In the genomic region with DNA sequence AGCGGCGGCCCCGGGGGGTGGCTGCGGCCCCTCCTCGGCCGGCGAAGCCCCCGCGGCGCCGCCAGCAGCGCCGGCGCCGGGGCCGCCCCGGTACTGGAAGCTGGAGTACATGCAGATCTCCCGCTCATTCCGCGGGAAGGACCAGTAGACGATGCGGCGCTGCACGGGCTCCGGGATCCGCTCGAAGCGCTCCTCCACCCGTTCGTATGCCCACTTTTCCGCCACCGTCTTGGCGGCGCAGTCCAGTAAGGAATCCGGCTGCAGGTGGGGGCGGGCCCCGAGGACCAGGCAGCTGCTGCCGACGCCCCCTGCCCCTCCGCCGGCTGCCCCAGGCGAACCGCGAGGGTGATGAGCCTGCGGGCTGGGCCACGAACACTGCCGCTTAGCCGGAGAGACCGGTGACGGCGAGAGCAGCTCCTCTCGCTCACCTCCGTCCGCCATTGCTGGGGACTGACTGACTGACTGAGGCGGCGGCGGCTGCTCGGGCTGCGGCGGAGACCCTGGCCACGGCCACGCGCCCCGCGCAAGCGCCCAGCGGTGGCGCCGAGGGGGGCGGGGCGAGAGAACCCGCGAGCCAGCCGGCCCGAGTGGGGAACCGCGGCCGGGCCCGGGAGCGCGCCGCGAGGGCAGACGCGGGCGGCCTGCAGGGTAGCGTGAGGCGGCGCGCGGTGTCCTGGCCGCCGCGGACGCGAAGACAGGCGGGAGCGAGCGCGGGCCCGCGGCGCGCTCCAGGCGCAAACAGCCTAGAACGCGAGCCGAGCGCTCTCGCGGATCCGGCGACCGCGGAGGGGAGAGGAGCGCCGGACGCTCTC, we compare ENCODE assay signal across 8 cellular contexts. TPM values are rescaled to one million over a fixed set of nuclear protein-coding genes. Genes with fewer than 3 reads are reported as not detected.
DNase-seq lines count a peak whose midpoint lies in the region; ATAC-seq, FAIRE-seq and TF ChIP-seq lines count a peak whose summit lies in the region.

A gene (minus strand): TSS at position 696 of the 812 bp plus-strand sequence. CDS start 255 bp downstream, at position 441.

- H3K79me2 ChIP-seq in H1 (ENCODE audit: control insufficient read depth in 1 of 2, insufficient read depth in 2 of 2, low read length in 2 of 2) (no peaks in the 10 kb centered on the region), mesendoderm (ENCODE audit: control insufficient read depth, insufficient read depth, low read length) (no peaks in the 10 kb centered on the region)

- no peak for TF ChIP-seq EP300 in H1 (IDR thresholded peaks at IDR 0.05; ENCODE audit: borderline replicate concordance in 1 of 2, low read depth in 2 of 2, low read length in 2 of 2)

- no peak within 1 kb of the TSS for H2BK20ac ChIP-seq in H1 (ENCODE audit: low read length)

- H2BK15ac ChIP-seq in H1 (ENCODE audit: low read length) (peak within 1 kb of the TSS; percentile 73; the same call in 1 of the 2 replicates), mesendoderm (replicated peaks; ENCODE audit: low read depth) (no peak within 1 kb of the TSS)

- peak within 1 kb of the TSS; percentile 86; the same call in 1 of the 2 replicates for H4K8ac ChIP-seq in H1 (ENCODE audit: extremely low read depth, insufficient read depth, low read length)
- H4K8ac ChIP-seq in mesendoderm (ENCODE audit: low read depth, low read length) = no peak within 1 kb of the TSS

- H3K4me1 Mint-ChIP-seq in activated CD8-positive, alpha-beta memory T cell treated with anti-CD3 and anti-CD28 coated beads, Interleukin-2, amount 10 ng/mL, durations not matched to agents 7 days and 5 days = peaks cover 26% of the 10 kb centered on the region

- no peak within 1 kb of the TSS for H2BK12ac ChIP-seq in H1 (ENCODE audit: low read depth, low read length)

- peak within 1 kb of the TSS; percentile 47 to 83 (median 72) for H3K9ac ChIP-seq in H1 (replicated peaks in 1 of 4; ENCODE audit: extremely low read depth in 1 of 4, low read depth in 3 of 4, low read length in 3 of 4)
- peak within 1 kb of the TSS; percentile 90 for H3K9ac ChIP-seq in mesendoderm (ENCODE audit: low read length)

- peak within 1 kb of the TSS; percentile 59 for H3K56ac ChIP-seq in H1 (replicated peaks; ENCODE audit: insufficient read length, low read depth, low read length)
- H3K56ac ChIP-seq in mesendoderm (ENCODE audit: low read length) = peak within 1 kb of the TSS; percentile 95

- DNase-seq in GM10266 (ENCODE audit: extremely low spot score) (peak; percentile 83), NCI-H345 (lab: John Stamatoyannopoulos, UW) (peak; percentile 79), H1 (ENCODE audit: low read depth in 1 of 2, low spot score in 2 of 2) (peak in 1 of 2 experiments; percentile 83), mesendoderm (peak; percentile 72), AML-193 (lab: John Stamatoyannopoulos, UW) (no peak)
- DNase-seq in activated CD8-positive, alpha-beta memory T cell treated with anti-CD3 and anti-CD28 coated beads, Interleukin-2, amount 10 ng/mL, durations not matched to agents 7 days and 5 days = peak; percentile 70
- peak; percentile 41 for DNase-seq in stimulated activated CD8-positive, alpha-beta memory T cell treated with anti-CD3 and anti-CD28 coated beads, Interleukin-12 subunit alpha, Interleukin-12 subunit beta, amount 100 ng/mL, for 4 hours (ENCODE audit: low read depth)

- H3K9me3 ChIP-seq in H1 (ENCODE audit: insufficient read depth in 2 of 2, low read depth in 1 of 2, low read length in 1 of 2) = no peaks in the 10 kb centered on the region

- peaks cover 11% of the 10 kb centered on the region; the same call in 1 of the 2 replicates for H3K23me2 ChIP-seq in H1 (ENCODE audit: low read depth, low read length)

- H2AK5ac ChIP-seq in H1 (ENCODE audit: low read depth, low read length) (no peak within 1 kb of the TSS), mesendoderm (ENCODE audit: low read length) (no peak within 1 kb of the TSS)

- peak within 1 kb of the TSS; percentile 71 to 92 (median 88) for H3K4me3 ChIP-seq in H1 (ENCODE audit: extremely low read depth in 1 of 4, insufficient read depth in 2 of 4, low read depth in 3 of 4, low read length in 4 of 4)
- peak within 1 kb of the TSS; percentile 76 for H3K4me3 ChIP-seq in mesendoderm (ENCODE audit: low read length)

- H2BK5ac ChIP-seq in H1 (ENCODE audit: low read depth, low read length) = peak within 1 kb of the TSS; percentile 79; the same call in 1 of the 2 replicates
- H2BK5ac ChIP-seq in mesendoderm (ENCODE audit: low read length) = peak within 1 kb of the TSS; percentile 78

- no peak within 1 kb of the TSS for H3K4ac ChIP-seq in H1 (replicated peaks; ENCODE audit: insufficient read length, low read depth, low read length)
- no peak within 1 kb of the TSS for H3K4ac ChIP-seq in mesendoderm (ENCODE audit: low read depth, low read length)

- H3K4me1 ChIP-seq in H1 (replicated peaks in 1 of 4; ENCODE audit: control insufficient read depth in 3 of 4, insufficient read depth in 4 of 4, low read length in 3 of 4) = no peaks in the 10 kb centered on the region; a peak in 1 of 7 replicates
- no peaks in the 10 kb centered on the region for H3K4me1 ChIP-seq in mesendoderm (ENCODE audit: control insufficient read depth, low read depth, low read length)

- H4K5ac ChIP-seq in H1 (ENCODE audit: insufficient read length, low read depth, low read length) (peak within 1 kb of the TSS; percentile 29), mesendoderm (ENCODE audit: low read length) (no peak within 1 kb of the TSS)

- no peaks in the 10 kb centered on the region for H3K9me3 Mint-ChIP-seq in activated CD8-positive, alpha-beta memory T cell treated with anti-CD3 and anti-CD28 coated beads, Interleukin-2, amount 10 ng/mL, durations not matched to agents 7 days and 5 days (ENCODE audit: low read depth)

- H3K23ac ChIP-seq in H1 (ENCODE audit: insufficient read length) (no peak within 1 kb of the TSS), mesendoderm (ENCODE audit: low read length) (peak within 1 kb of the TSS; percentile 45)

- H3K36me3 ChIP-seq in H1 (ENCODE audit: control insufficient read depth in 2 of 4, insufficient read depth in 4 of 4, low read length in 3 of 4) = no peaks in the 10 kb centered on the region
- H3K36me3 ChIP-seq in mesendoderm (ENCODE audit: control insufficient read depth, insufficient read depth, low read length) = no peaks in the 10 kb centered on the region

- H3K27me3 Mint-ChIP-seq in activated CD8-positive, alpha-beta memory T cell treated with anti-CD3 and anti-CD28 coated beads, Interleukin-2, amount 10 ng/mL, durations not matched to agents 7 days and 5 days = peaks cover 14% of the 10 kb centered on the region

- peak within 1 kb of the TSS; percentile 85 for H4K91ac ChIP-seq in H1 (replicated peaks; ENCODE audit: insufficient read length, low read length)

- peak within 1 kb of the TSS; percentile 54 for H3K27ac Mint-ChIP-seq in activated CD8-positive, alpha-beta memory T cell treated with anti-CD3 and anti-CD28 coated beads, Interleukin-2, amount 10 ng/mL, durations not matched to agents 7 days and 5 days

- no peak for FAIRE-seq in H1 (lab: Jason Lieb, UNC)

- no peaks in the 10 kb centered on the region for H3K36me3 Mint-ChIP-seq in activated CD8-positive, alpha-beta memory T cell treated with anti-CD3 and anti-CD28 coated beads, Interleukin-2, amount 10 ng/mL, durations not matched to agents 7 days and 5 days

- H3K79me1 ChIP-seq in H1 (ENCODE audit: low read depth, low read length) (no peaks in the 10 kb centered on the region), mesendoderm (ENCODE audit: low read length) (no peaks in the 10 kb centered on the region)

- peak within 1 kb of the TSS; percentile 80 for H3K4me3 Mint-ChIP-seq in activated CD8-positive, alpha-beta memory T cell treated with anti-CD3 and anti-CD28 coated beads, Interleukin-2, amount 10 ng/mL, durations not matched to agents 7 days and 5 days

- no peak for TF ChIP-seq RAD21 in H1 (IDR thresholded peaks at IDR 0.05 in 1 of 2, conservative IDR thresholded peaks at IDR 0.05 in 1 of 2; ENCODE audit: low read depth in 2 of 2, low read length in 2 of 2)

- POLR2A ChIA-PET in H1 (lab: Charles Lee; ENCODE audit: partially characterized antibody) = interaction anchor here (0.6 to 2.9 kb wide), 10 partner anchors 9 to 373 kb away, joined by 3 to 13 read pairs (median 4); a partner anchor contains a TSS

- peak within 1 kb of the TSS; percentile 61; the same call in 1 of the 2 replicates for H3K27ac ChIP-seq in H1 (ENCODE audit: low read depth, low read length)
- peak within 1 kb of the TSS; percentile 94 for H3K27ac ChIP-seq in mesendoderm (ENCODE audit: low read depth, low read length)

- H2BK120ac ChIP-seq in H1 (replicated peaks; ENCODE audit: low read depth, low read length) (no peak within 1 kb of the TSS), mesendoderm (ENCODE audit: low read depth, low read length) (no peak within 1 kb of the TSS)

- no peak within 1 kb of the TSS for H3K14ac ChIP-seq in H1 (ENCODE audit: insufficient read length)

- WGBS in H1 (ENCODE audit: extremely low coverage in 1 of 2, insufficient coverage in 1 of 2, insufficient read length in 1 of 2, insufficient replicate concordance in 2 of 2, low coverage in 1 of 2, low lambda C conversion rate in 2 of 2, missing lambda C conversion rate in 1 of 2), 2 experiments = 1% methylated on average over 49 of the region's 118 CpGs; no CpG with 5 or more reads in 1 of the 2 experiments
- WGBS in mesendoderm (ENCODE audit: extremely low coverage, insufficient coverage, low lambda C conversion rate) = no CpG with 5 or more reads among the region's 118 CpGs

- no peaks in the 10 kb centered on the region for H4K20me1 ChIP-seq in H1 (replicated peaks in 1 of 2; ENCODE audit: control insufficient read depth in 1 of 2, insufficient read depth in 2 of 2, low read length in 2 of 2)

- ATAC-seq in HG02759 (IDR thresholded peaks at IDR 0.05; ENCODE audit: unreplicated experiment) = peak; percentile 81
- peak; percentile 86 for ATAC-seq in activated CD8-positive, alpha-beta memory T cell treated with anti-CD3 and anti-CD28 coated beads, Interleukin-2, amount 10 ng/mL, durations not matched to agents 7 days and 5 days

- CTCF ChIA-PET in activated CD8-positive, alpha-beta memory T cell treated with anti-CD3 and anti-CD28 coated beads, Interleukin-2, amount 10 ng/mL, durations not matched to agents 7 days and 5 days (lab: Charles Lee) = interaction anchor here (0.8 to 1.3 kb wide), 2 partner anchors 14 to 131 kb away, joined by 3 read pairs; no protein-coding TSS in a partner anchor
- CTCF ChIA-PET in H1 (lab: Charles Lee; ENCODE audit: partially characterized antibody) = interaction anchor here (0.6 to 2.0 kb wide), 4 partner anchors 12 to 338 kb away, joined by 3 to 6 read pairs (median 3); no protein-coding TSS in a partner anchor

- H3K4me2 ChIP-seq in H1 (ENCODE audit: insufficient read depth in 1 of 2, low read depth in 2 of 2, low read length in 2 of 2) (peak within 1 kb of the TSS; percentile 81 to 89), mesendoderm (ENCODE audit: low read length) (peak within 1 kb of the TSS; percentile 80)

- H3K27me3 ChIP-seq in H1 (replicated peaks in 1 of 4; ENCODE audit: control insufficient read depth in 3 of 4, extremely low read depth in 1 of 4, insufficient read depth in 3 of 4, low read length in 3 of 4) = peaks cover 2 to 25% (median 17%) of the 10 kb centered on the region in 4 experiments
- H3K27me3 ChIP-seq in mesendoderm (ENCODE audit: insufficient read depth, low read length, poor library complexity) = no peaks in the 10 kb centered on the region

- no peak for TF ChIP-seq CTCF in GM10266 (IDR thresholded peaks at IDR 0.05; ENCODE audit: control insufficient read depth, insufficient read depth, low read depth, missing control alignments)
- no peak for TF ChIP-seq CTCF in H1 (IDR thresholded peaks at IDR 0.05; ENCODE audit: control extremely low read depth in 1 of 3, insufficient read depth in 1 of 3, low read depth in 1 of 3, low read length in 3 of 3)

- H3K18ac ChIP-seq in H1 (ENCODE audit: extremely low read depth, low read length) = peak within 1 kb of the TSS; percentile 88
- H3K18ac ChIP-seq in mesendoderm (ENCODE audit: low read length) = peak within 1 kb of the TSS; percentile 15

- TF ChIP-seq POLR2A in H1 (IDR thresholded peaks at IDR 0.05; ENCODE audit: control extremely low read depth in 1 of 2, low read depth in 2 of 2, low read length in 2 of 2) = no peak

- H2AFZ ChIP-seq in H1 (ENCODE audit: low read length) = peak within 1 kb of the TSS; percentile 77

RNA-seq across cellular contexts. Expression of the gene that starts here (rescaled TPM):
- under 1 TPM; 0.47 to 0.64 TPM for total RNA-seq in activated CD8-positive, alpha-beta memory T cell treated with anti-CD3 and anti-CD28 coated beads, Interleukin-2, amount 10 ng/mL, durations not matched to agents 7 days and 5 days
- total RNA-seq in H1 (2021; fragmentation: NEBNext Ultra II Directional; extraction: Animal tissue kit (Norgen Biotek cat#: 25700)) = 2.4 and 2.5 TPM in 2 replicates
- polyA plus RNA-seq in H1 (2011; rRNA removed) = 3.6 and 3.9 TPM in 2 replicates
- 2.9 TPM for polyA plus RNA-seq in H1 (2011; cell fraction: cytosol; rRNA removed)
- polyA plus RNA-seq in H1 (2011; cell fraction: nucleus; rRNA removed) = 4.1 TPM
- 1.9 to 2.8 TPM (median 2.4 TPM) in 4 replicates for polyA plus RNA-seq in H1 (2012, experiment 1 of 2)
- 0.77 TPM for polyA plus RNA-seq in H1 (2012, experiment 2 of 2)
- 0.87 TPM for polyA plus RNA-seq in H1 (2013, experiment 1 of 2)
- polyA plus RNA-seq in H1 (2013, experiment 2 of 2) = 0.63 TPM
- 5.2 and 5.4 TPM in 2 replicates for polyA minus RNA-seq in H1 (2011; rRNA and poly(A)+ RNA removed)
- 2.1 TPM for polyA minus RNA-seq in H1 (2011; cell fraction: cytosol; rRNA and poly(A)+ RNA removed)
- polyA minus RNA-seq in H1 (2011; cell fraction: nucleus; rRNA and poly(A)+ RNA removed) = 3.4 TPM
- polyA plus RNA-seq in mesendoderm (2013, experiment 1 of 2) = 2.9 TPM
- polyA plus RNA-seq in mesendoderm (2013, experiment 2 of 2) = 2.7 TPM

Comparison
In these comparisons a context has a peak if more than half of its experiments do, and no peak if none do; other contexts are left out.
1. Peak in DNase-seq and ATAC-seq in activated CD8-positive, alpha-beta memory T cell treated with anti-CD3 and anti-CD28 coated beads, Interleukin-2, amount 10 ng/mL, durations not matched to agents 7 days and 5 days; RNA of the gene not detected or under 1 TPM.
2. DNase-seq: peak in GM10266 (single experiment), NCI-H345 (single experiment), mesendoderm (single experiment) and stimulated activated CD8-positive, alpha-beta memory T cell treated with anti-CD3 and anti-CD28 coated beads, Interleukin-12 subunit alpha, Interleukin-12 subunit beta, amount 100 ng/mL, for 4 hours (single experiment); none in AML-193 (0 of 2).